In the genomic region with DNA sequence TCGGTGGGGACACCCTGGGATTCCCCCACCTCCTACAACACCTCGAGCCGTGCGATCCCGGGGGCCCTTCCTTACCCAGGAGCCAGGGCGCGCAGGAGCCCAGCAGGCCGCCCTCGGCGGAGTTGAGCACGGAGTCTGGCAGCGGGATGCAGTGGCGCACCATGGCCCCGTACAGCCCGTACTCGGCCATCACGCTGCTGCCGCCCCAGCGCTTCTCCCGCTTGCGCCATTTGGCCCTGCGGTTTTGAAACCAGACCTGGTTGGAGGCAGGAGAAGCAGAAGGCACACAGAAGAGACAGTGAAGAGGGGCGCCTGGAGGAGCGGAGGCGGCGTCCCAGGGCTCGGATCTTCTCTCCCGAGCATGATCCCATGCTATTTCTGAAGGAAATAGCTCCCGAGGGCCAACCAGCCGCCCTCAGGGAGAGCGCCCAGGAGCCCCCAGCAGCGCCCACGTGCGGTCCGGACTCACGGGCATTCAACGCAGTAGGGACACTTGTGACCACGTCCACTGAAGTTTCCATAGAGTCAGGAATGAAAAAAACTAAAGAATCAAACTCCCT, we compare ENCODE assay signal across 9 cellular contexts. TPM values are rescaled to one million over a fixed set of nuclear protein-coding genes. Genes with fewer than 3 reads are reported as not detected.
A peak's percentile ranks its signal among the peaks of the same experiment; 100 is the strongest.
DNase-seq lines count a peak whose midpoint lies in the region; ATAC-seq and TF ChIP-seq lines count a peak whose summit lies in the region.
"Had no signal": no experiment of that assay in that cellular context is flagged by ENCODE, and none has a peak within 500 bp of the region (broad histone marks: within the 10 kb centered on the region; RNA-seq: fewer than 3 reads in every experiment).

No MANE protein-coding gene starts in this region.

- H3K4me1 ChIP-seq in mammary epithelial cell (ENCODE audit: insufficient read depth, low read length): peaks cover 20% of the 10 kb centered on the region
- peaks cover 0 to 20% (median 5%) of the 10 kb centered on the region in 4 donors for H3K4me1 ChIP-seq in right lobe of liver

- H4K20me1 ChIP-seq in mammary epithelial cell (ENCODE audit: insufficient read depth, low read length): peaks cover 4% of the 10 kb centered on the region

- H3K9ac ChIP-seq in mammary epithelial cell (ENCODE audit: insufficient read depth, low read length): no peak overlapping the region

- H3K27ac Mint-ChIP-seq in MCF 10A (ENCODE audit: low read depth, unreplicated experiment): no peak overlapping the region
- H3K27ac Mint-ChIP-seq: natural killer cell treated with Interleukin-12 subunit alpha and Interleukin-12 subunit beta and Interleukin-15 and Interleukin-18, amount 100 ng/mL, for 72 hours had no signal

- DNase-seq in T47D (ENCODE audit: low read depth in 1 of 2, low spot score in 1 of 2): peak; percentile 25 to 51
- DNase-seq in MCF 10A (ENCODE audit: unreplicated experiment): no peak
- no peak for DNase-seq in mammary epithelial cell
- DNase-seq in right lobe of liver: peak; percentile 72 to 86 (median 76)
- no peak for DNase-seq in NCI-H1436 treated with DMSO at 0.1 percent for 48 hours (lab: John Stamatoyannopoulos, UW)
- no peak for DNase-seq in GM10248 (ENCODE audit: extremely low spot score)

- H3K4me3 Mint-ChIP-seq in MCF 10A (ENCODE audit: unreplicated experiment): no peak overlapping the region
- H3K4me3 Mint-ChIP-seq: natural killer cell treated with Interleukin-12 subunit alpha and Interleukin-12 subunit beta and Interleukin-15 and Interleukin-18, amount 100 ng/mL, for 72 hours had no signal

- peak; percentile 61 to 90 (median 86) for ATAC-seq in right lobe of liver
- ATAC-seq in HG02623 (IDR thresholded peaks at IDR 0.05; ENCODE audit: unreplicated experiment): no peak
- ATAC-seq in GM21360 (IDR thresholded peaks at IDR 0.05; ENCODE audit: unreplicated experiment): no peak

- CTCF ChIA-PET in MCF 10A (lab: Yijun Ruan, JAX): interaction anchor here (0.7 to 6.2 kb wide), 12 partner anchors 10 to 345 kb away, joined by 3 to 40 read pairs (median 4); no protein-coding TSS in a partner anchor
- CTCF ChIA-PET in mammary epithelial cell (lab: Charles Lee; ENCODE audit: low non-redundant PET): no interaction called here
- CTCF ChIA-PET in GM10248 (lab: Yijun Ruan, JAX): interaction anchor here (1.1 to 3.3 kb wide), 4 partner anchors 12 to 74 kb away, joined by 3 to 9 read pairs (median 4); no protein-coding TSS in a partner anchor

- H3K4me3 ChIP-seq in mammary epithelial cell (replicated peaks in 1 of 3; ENCODE audit: insufficient read depth in 1 of 3, low read depth in 2 of 3, low read length in 3 of 3) (peak overlapping the region in 1 of 3 experiments; percentile 8), right lobe of liver (peak overlapping the region; percentile 27 to 43 (median 31))

- WGBS in mammary epithelial cell (ENCODE audit: low coverage, missing lambda C conversion rate): 13% methylated on average over 30 of the region's 38 CpGs
- 8% methylated on average over 15 of the region's 38 CpGs for WGBS in right lobe of liver (ENCODE audit: insufficient coverage, low coverage, low lambda C conversion rate, missing lambda C conversion rate)

- H3K27ac ChIP-seq in mammary epithelial cell (ENCODE audit: insufficient read depth, low read depth, low read length): no peak overlapping the region
- no peak overlapping the region for H3K27ac ChIP-seq in right lobe of liver

- no peaks in the 10 kb centered on the region for H3K36me3 ChIP-seq in mammary epithelial cell (ENCODE audit: insufficient read depth, low read length)
- no peaks in the 10 kb centered on the region for H3K36me3 ChIP-seq in right lobe of liver

- H2AFZ ChIP-seq in mammary epithelial cell (ENCODE audit: low read depth, low read length): peak overlapping the region; percentile 30

- no peaks in the 10 kb centered on the region for H3K79me2 ChIP-seq in mammary epithelial cell (ENCODE audit: insufficient read depth, low read length)

- dilution Hi-C loops in mammary epithelial cell (cut with HindIII; ENCODE audit: low sequenced_read_pairs): no loop called here

- BruUV-seq in MCF 10A (replicated peaks; lab: Mats Ljungman, UMichigan): no TSS peak
- no TSS peak for BruUV-seq in mammary epithelial cell (replicated peaks; lab: Mats Ljungman, UMichigan)

- H3K4me1 Mint-ChIP-seq in MCF 10A (ENCODE audit: insufficient read depth, unreplicated experiment): peaks cover 8% of the 10 kb centered on the region

- POLR2A ChIA-PET in MCF 10A (lab: Yijun Ruan, JAX): interaction anchor here (1.8 kb wide), 1 partner anchor 101 kb away, joined by 8 read pairs; no protein-coding TSS in a partner anchor
- POLR2A ChIA-PET in GM10248 (lab: Yijun Ruan, JAX): no interaction called here

- peaks cover 39% of the 10 kb centered on the region for H3K27me3 Mint-ChIP-seq in MCF 10A (ENCODE audit: insufficient read depth, unreplicated experiment)

- in situ Hi-C loops in T47D (cut with HindIII; ENCODE audit: low pct_unique_long_range_greater_than_20kb, low sequenced_read_pairs) (no loop called here), mammary epithelial cell (cut with MboI; ENCODE audit: low sequenced_read_pairs in 2 of 2) (loop anchor here in 1 of 2 donors (10.0 kb wide), 1 partner anchor 97 kb away; no protein-coding TSS in a partner anchor)

- no peaks in the 10 kb centered on the region for H3K36me3 Mint-ChIP-seq in MCF 10A (ENCODE audit: insufficient read depth, unreplicated experiment)
- H3K36me3 Mint-ChIP-seq: natural killer cell treated with Interleukin-12 subunit alpha and Interleukin-12 subunit beta and Interleukin-15 and Interleukin-18, amount 100 ng/mL, for 72 hours had no signal

- H3K9me3 ChIP-seq in mammary epithelial cell (replicated peaks; ENCODE audit: insufficient read depth, low read length): no peaks in the 10 kb centered on the region
- no peaks in the 10 kb centered on the region for H3K9me3 ChIP-seq in right lobe of liver

- H3K27me3 ChIP-seq in mammary epithelial cell (ENCODE audit: insufficient read depth, low read length): peaks cover 18% of the 10 kb centered on the region
- H3K27me3 ChIP-seq in right lobe of liver: peaks cover 10 to 24% of the 10 kb centered on the region in 2 donors

- no peaks in the 10 kb centered on the region for H3K9me3 Mint-ChIP-seq in MCF 10A (ENCODE audit: unreplicated experiment)
- H3K9me3 Mint-ChIP-seq: natural killer cell treated with Interleukin-12 subunit alpha and Interleukin-12 subunit beta and Interleukin-15 and Interleukin-18, amount 100 ng/mL, for 72 hours had no signal

- no peak for TF ChIP-seq CTCF in MCF 10A (IDR thresholded peaks at IDR 0.05; ENCODE audit: unreplicated experiment)
- TF ChIP-seq CTCF in mammary epithelial cell (conservative IDR thresholded peaks at IDR 0.05 in 1 of 2, IDR thresholded peaks at IDR 0.05 in 1 of 2; ENCODE audit: extremely low read depth in 1 of 2, insufficient read depth in 1 of 2, low read depth in 1 of 2, low read length in 2 of 2): no peak
- no peak for TF ChIP-seq CTCF in right lobe of liver (IDR thresholded peaks at IDR 0.05)
- TF ChIP-seq CTCF in GM10248 (IDR thresholded peaks at IDR 0.05; ENCODE audit: control extremely low read depth, extremely low read depth, low read depth, missing control alignments): no peak

- intact Hi-C loops in MCF 10A (cut with micrococcal nuclease): no loop called here
- intact Hi-C loops in mammary epithelial cell (cut with micrococcal nuclease): no loop called here
- intact Hi-C loops in right lobe of liver (cut with DNase I): loop anchor here in 1 of 2 donors (10.0 kb wide), 1 partner anchor 97 kb away; no protein-coding TSS in a partner anchor

- H3K4me2 ChIP-seq in mammary epithelial cell (ENCODE audit: insufficient read depth, low read depth, low read length): peak overlapping the region; percentile 75

- TF ChIP-seq POLR2A in right lobe of liver (IDR thresholded peaks at IDR 0.05): no peak

RNA-seq across cellular contexts. Expression of a gene that starts 4.3 kb away (rescaled TPM):
- total RNA-seq in MCF 10A (2022) (not detected in 2 replicates), mammary epithelial cell (not detected), right lobe of liver (under 1 TPM in 2 of 6 experiments, not detected in 4; 0.25 to 0.73 TPM)
- polyA plus RNA-seq in mammary epithelial cell: not detected
- polyA minus RNA-seq in mammary epithelial cell: not detected
- total RNA-seq: natural killer cell treated with Interleukin-12 subunit alpha and Interleukin-12 subunit beta and Interleukin-15 and Interleukin-18, amount 100 ng/mL, for 72 hours had no signal

RNA-seq across cellular contexts. Expression of a gene that starts 19.8 kb away (rescaled TPM):
- total RNA-seq in MCF 10A (2022) (0.51 and 0.83 TPM in 2 replicates), mammary epithelial cell (1 to 10 TPM; 1.2 to 3.5 TPM), right lobe of liver (1 to 10 TPM; 3.5 to 9.1 (median 6.3) TPM)
- polyA plus RNA-seq in mammary epithelial cell: 2.2 TPM
- 3.2 TPM for polyA minus RNA-seq in mammary epithelial cell

Comparison
In these comparisons a context has a peak if more than half of its experiments do, and no peak if none do; other contexts are left out.
1. DNase-seq: peak in T47D (2 of 2) and right lobe of liver (3 of 3); none in MCF 10A (single experiment), mammary epithelial cell (single experiment), NCI-H1436 treated with DMSO at 0.1 percent for 48 hours (single experiment) and GM10248 (single experiment).
2. ATAC-seq: peak in right lobe of liver (4 of 4); none in HG02623 (single experiment) and GM21360 (single experiment).